ENCODE assay signal across 8 cellular contexts in the genomic region with DNA sequence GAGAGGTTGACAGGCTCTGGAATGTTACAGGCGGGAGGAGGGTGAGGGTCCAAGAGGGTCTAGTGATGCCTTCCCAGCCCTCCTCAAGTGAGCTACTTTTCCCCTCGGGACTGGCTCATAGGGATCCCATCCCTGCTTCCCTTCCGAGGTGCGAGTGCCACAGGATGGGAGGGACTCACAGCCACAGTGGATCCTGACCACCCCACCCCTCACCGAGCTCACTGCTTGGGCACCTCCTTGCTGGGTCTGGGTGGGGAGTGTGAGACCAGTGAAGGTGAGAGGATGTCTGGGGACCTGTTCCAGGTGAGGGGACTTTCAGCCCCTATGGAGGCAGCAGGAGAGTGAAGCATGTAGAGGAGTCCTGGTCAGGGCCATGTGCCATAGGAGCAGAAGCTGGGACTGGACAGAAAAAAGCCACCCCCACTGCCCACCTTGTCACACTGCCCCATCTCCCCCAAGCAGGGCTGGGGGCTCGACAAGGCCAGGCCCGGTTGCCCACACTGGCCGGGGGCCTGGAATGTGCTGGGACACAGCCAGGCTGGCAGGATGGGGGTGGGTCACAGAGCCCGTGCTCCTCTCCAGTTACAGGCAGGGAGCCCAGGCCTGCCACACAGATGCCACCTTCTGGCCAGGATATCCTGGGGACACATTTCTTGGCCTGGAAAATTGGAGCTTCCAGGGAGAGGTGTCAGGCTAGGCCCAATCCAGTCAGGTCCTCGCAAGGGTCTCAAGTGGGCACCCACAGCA. TPM values are rescaled to one million over a fixed set of nuclear protein-coding genes. Genes with fewer than 3 reads are reported as not detected.
DNase-seq lines count a peak whose midpoint lies in the region; ATAC-seq and TF ChIP-seq lines count a peak whose summit lies in the region.

No MANE protein-coding gene starts in this region.

- DNase-seq in Caki2 (ENCODE audit: low read depth) (peak; percentile 78), Karpas-422 (no peak), astrocyte of the hippocampus (ENCODE audit: low read depth, low spot score) (peak; percentile 75), gastrocnemius medialis (peak; percentile 87 to 94), iPS-NIHi7 (ENCODE audit: extremely low spot score) (no peak)
- no peak for DNase-seq in activated effector memory CD4-positive, alpha-beta T cell treated with anti-CD3 and anti-CD28 coated beads, Interleukin-2, amount 50 U/mL, for 16 hours

- in situ Hi-C loops in Caki2 (cut with HindIII; ENCODE audit: low pct_unique_long_range_greater_than_20kb, low sequenced_read_pairs) (no loop called here), gastrocnemius medialis (cut with MboI; ENCODE audit: low sequenced_read_pairs in 4 of 4) (no loop called here)

- peak overlapping the region; percentile 76 for H3K4me2 ChIP-seq in Karpas-422 (ENCODE audit: low read depth, low read length, poor library complexity, severe bottlenecking)

- H3K4me3 ChIP-seq in Karpas-422 (ENCODE audit: low read length) (peak overlapping the region; percentile 56; the same call in 1 of the 2 replicates), iPS-18a (ENCODE audit: low read length) (peak overlapping the region; percentile 23), gastrocnemius medialis (peak overlapping the region; percentile 83 to 97 (median 95))

- intact Hi-C loops in gastrocnemius medialis (cut with DNase I; ENCODE audit: low total_unique reads) = loop anchor here (5.0 to 10.0 kb wide), 2 partner anchors 947 to 1006 kb away; no protein-coding TSS in a partner anchor

- peak in 2 of 5 experiments; percentile 22 to 27 for TF ChIP-seq CTCF in gastrocnemius medialis (IDR thresholded peaks at IDR 0.05 in 4 of 5, conservative IDR thresholded peaks at IDR 0.05 in 1 of 5)

- peaks cover 21% of the 10 kb centered on the region for H3K4me1 ChIP-seq in Karpas-422 (ENCODE audit: low read length)
- H3K4me1 ChIP-seq in iPS-18a (ENCODE audit: control insufficient read depth, low read depth, low read length) = peaks cover 56% of the 10 kb centered on the region
- H3K4me1 ChIP-seq in gastrocnemius medialis = peaks cover 48 to 70% of the 10 kb centered on the region in 2 donors

- H3K27ac ChIP-seq in Karpas-422 (ENCODE audit: low read length) = no peak overlapping the region
- H3K27ac ChIP-seq in iPS-18a (ENCODE audit: low read length) = no peak overlapping the region
- peak overlapping the region; percentile 99 to 100 (median 100) for H3K27ac ChIP-seq in gastrocnemius medialis

- no peaks in the 10 kb centered on the region for H3K9me3 ChIP-seq in Karpas-422 (ENCODE audit: low read length)
- no peaks in the 10 kb centered on the region for H3K9me3 ChIP-seq in iPS-18a (ENCODE audit: control insufficient read depth, low read depth, low read length)
- no peaks in the 10 kb centered on the region for H3K9me3 ChIP-seq in gastrocnemius medialis

- TF ChIP-seq POLR2A in gastrocnemius medialis (IDR thresholded peaks at IDR 0.05) = no peak

- H4K20me1 ChIP-seq in Karpas-422 (ENCODE audit: insufficient read depth, low read depth, low read length) = peaks cover 9% of the 10 kb centered on the region; the same call in 1 of the 2 replicates

- H3K9me2 ChIP-seq in Karpas-422 (replicated peaks; ENCODE audit: insufficient read depth, low read length) = no peaks in the 10 kb centered on the region

- H3K9ac ChIP-seq in Karpas-422 (ENCODE audit: low read length) (peak overlapping the region; percentile 58; the same call in 1 of the 2 replicates), iPS-18a (ENCODE audit: low read length) (no peak overlapping the region)

- peak overlapping the region; percentile 82; the same call in 1 of the 2 replicates for H2AFZ ChIP-seq in Karpas-422 (ENCODE audit: low read length)

- H3K36me3 ChIP-seq in Karpas-422 (ENCODE audit: insufficient read depth, low read length) = no peaks in the 10 kb centered on the region
- no peaks in the 10 kb centered on the region for H3K36me3 ChIP-seq in iPS-18a (ENCODE audit: control insufficient read depth, low read depth, low read length)
- no peaks in the 10 kb centered on the region for H3K36me3 ChIP-seq in gastrocnemius medialis

- no peaks in the 10 kb centered on the region for H3K79me2 ChIP-seq in Karpas-422 (ENCODE audit: low read length)

- ATAC-seq in gastrocnemius medialis (peak; percentile 8 to 22), GM18511 (IDR thresholded peaks at IDR 0.05; ENCODE audit: unreplicated experiment) (no peak)

- H3K27me3 ChIP-seq in Karpas-422 (ENCODE audit: low read length) = no peaks in the 10 kb centered on the region
- peaks cover 26% of the 10 kb centered on the region for H3K27me3 ChIP-seq in iPS-18a (ENCODE audit: control insufficient read depth, insufficient read depth, low read length)
- no peaks in the 10 kb centered on the region for H3K27me3 ChIP-seq in gastrocnemius medialis

RNA-seq across cellular contexts. Expression of gene TNS2, which starts 1.7 kb away (rescaled TPM):
- 5.1 and 5.6 TPM in 2 replicates for total RNA-seq in Caki2 (2014; rRNA removed; shearing (Covaris generic); ENCODE audit: low replicate concordance)
- 0.48 TPM in 1 of 2 replicates, not detected in the other for total RNA-seq in Karpas-422 (2014; rRNA removed; shearing (Covaris generic); ENCODE audit: low replicate concordance)
- 100 to 1,000 TPM in 1 of 4 donors, 10 to 100 TPM in 3; 74.4 to 114 (median 91.9) TPM for total RNA-seq in gastrocnemius medialis

RNA-seq across cellular contexts. Expression of gene SPRYD3, which starts 31.0 kb away (rescaled TPM):
- 35.2 and 48.2 TPM in 2 replicates for total RNA-seq in Caki2 (2014; rRNA removed; shearing (Covaris generic); ENCODE audit: low replicate concordance)
- total RNA-seq in Karpas-422 (2014; rRNA removed; shearing (Covaris generic); ENCODE audit: low replicate concordance) = 11.1 and 17.4 TPM in 2 replicates
- 10 to 100 TPM; 15.9 to 29.5 (median 25.5) TPM for total RNA-seq in gastrocnemius medialis

RNA-seq across cellular contexts. Expression of gene EIF4B, which starts 42.0 kb away (rescaled TPM):
- 834 and 874 TPM in 2 replicates for total RNA-seq in Caki2 (2014; rRNA removed; shearing (Covaris generic); ENCODE audit: low replicate concordance)
- 549 and 718 TPM in 2 replicates for total RNA-seq in Karpas-422 (2014; rRNA removed; shearing (Covaris generic); ENCODE audit: low replicate concordance)
- 100 to 1,000 TPM; 667 to 821 (median 740) TPM for total RNA-seq in gastrocnemius medialis

RNA-seq across cellular contexts. Expression of gene IGFBP6, which starts 49.3 kb away (rescaled TPM):
- 265 TPM in 2 replicates for total RNA-seq in Caki2 (2014; rRNA removed; shearing (Covaris generic); ENCODE audit: low replicate concordance)
- 0.54 TPM in 1 of 2 replicates, not detected in the other for total RNA-seq in Karpas-422 (2014; rRNA removed; shearing (Covaris generic); ENCODE audit: low replicate concordance)
- total RNA-seq in gastrocnemius medialis = 100 to 1,000 TPM in 1 of 4 donors, 10 to 100 TPM in 3; 67.3 to 143 (median 77.4) TPM

RNA-seq across cellular contexts. Expression of gene SOAT2, which starts 55.1 kb away (rescaled TPM):
- not detected in 2 replicates for total RNA-seq in Caki2 (2014; rRNA removed; shearing (Covaris generic); ENCODE audit: low replicate concordance)
- total RNA-seq in Karpas-422 (2014; rRNA removed; shearing (Covaris generic); ENCODE audit: low replicate concordance) = not detected in 2 replicates
- total RNA-seq in gastrocnemius medialis = not detected

Comparison
In these comparisons a context has a peak if more than half of its experiments do, and no peak if none do; other contexts are left out.
1. DNase-seq: peak in Caki2 (single experiment), astrocyte of the hippocampus (single experiment) and gastrocnemius medialis (2 of 2); none in Karpas-422 (single experiment), activated effector memory CD4-positive, alpha-beta T cell treated with anti-CD3 and anti-CD28 coated beads, Interleukin-2, amount 50 U/mL, for 16 hours (single experiment) and iPS-NIHi7 (single experiment).
2. H3K27ac ChIP-seq: peak in gastrocnemius medialis (4 of 4); none in Karpas-422 (single experiment) and iPS-18a (single experiment).
3. H3K4me3 ChIP-seq: peak in every context shown above with its lines; median percentile 95 in gastrocnemius medialis; 56 in Karpas-422; 23 in iPS-18a.
4. RNA of gene TNS2, which starts 1.7 kb away (total RNA-seq): 74.4 to 114 TPM in gastrocnemius medialis; 5.1 to 5.6 TPM in Caki2 and 0.48 TPM in Karpas-422; every median in the first group is over 10 times any median in the second.